Comparison of ENCODE assay signal across 1 cellular context in the genomic region with DNA sequence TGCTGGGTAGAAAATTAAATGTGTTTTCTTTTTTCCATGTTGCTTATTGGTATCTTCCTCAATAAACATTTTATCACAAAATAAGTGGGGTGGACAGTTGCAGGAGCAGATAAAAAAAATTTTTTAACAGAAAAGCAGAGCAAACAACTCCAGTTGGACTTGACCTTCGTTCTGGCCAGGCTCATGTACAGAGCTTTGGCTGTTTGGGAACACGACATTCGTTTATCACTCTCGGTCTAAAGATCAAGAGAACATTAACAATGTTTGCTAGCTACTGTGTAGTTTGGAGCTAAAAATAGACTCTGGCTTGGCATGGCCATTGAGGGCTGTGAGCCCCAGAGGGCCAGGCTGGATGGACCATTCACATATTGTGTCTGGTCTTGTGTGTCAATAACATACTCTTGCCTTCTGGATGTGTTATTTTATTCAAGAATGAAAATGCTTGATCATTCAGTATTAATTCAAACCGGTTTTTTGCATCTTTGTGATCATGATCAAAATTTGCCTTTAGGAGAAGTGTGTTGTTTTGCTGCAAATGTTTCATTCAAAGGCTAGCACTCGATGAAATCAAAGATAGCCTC.
TF ChIP-seq lines count a peak whose summit lies in the region.

No MANE protein-coding gene starts in this region.

TF ChIP-seq in HepG2, 621 proteins besides CTCF, POLR2A, EP300 and RAD21 (continued from another document and continues in another):
- TF ChIP-seq, protein P1, sequence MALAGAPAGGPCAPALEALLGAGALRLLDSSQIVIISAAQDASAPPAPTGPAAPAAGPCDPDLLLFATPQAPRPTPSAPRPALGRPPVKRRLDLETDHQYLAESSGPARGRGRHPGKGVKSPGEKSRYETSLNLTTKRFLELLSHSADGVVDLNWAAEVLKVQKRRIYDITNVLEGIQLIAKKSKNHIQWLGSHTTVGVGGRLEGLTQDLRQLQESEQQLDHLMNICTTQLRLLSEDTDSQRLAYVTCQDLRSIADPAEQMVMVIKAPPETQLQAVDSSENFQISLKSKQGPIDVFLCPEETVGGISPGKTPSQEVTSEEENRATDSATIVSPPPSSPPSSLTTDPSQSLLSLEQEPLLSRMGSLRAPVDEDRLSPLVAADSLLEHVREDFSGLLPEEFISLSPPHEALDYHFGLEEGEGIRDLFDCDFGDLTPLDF (CRISPR knock-in tag; IDR thresholded peaks at IDR 0.05) = 0 out of 2 replicates have a peak, but pooled peaks have one; percentile 45
- TF ChIP-seq, protein P2, sequence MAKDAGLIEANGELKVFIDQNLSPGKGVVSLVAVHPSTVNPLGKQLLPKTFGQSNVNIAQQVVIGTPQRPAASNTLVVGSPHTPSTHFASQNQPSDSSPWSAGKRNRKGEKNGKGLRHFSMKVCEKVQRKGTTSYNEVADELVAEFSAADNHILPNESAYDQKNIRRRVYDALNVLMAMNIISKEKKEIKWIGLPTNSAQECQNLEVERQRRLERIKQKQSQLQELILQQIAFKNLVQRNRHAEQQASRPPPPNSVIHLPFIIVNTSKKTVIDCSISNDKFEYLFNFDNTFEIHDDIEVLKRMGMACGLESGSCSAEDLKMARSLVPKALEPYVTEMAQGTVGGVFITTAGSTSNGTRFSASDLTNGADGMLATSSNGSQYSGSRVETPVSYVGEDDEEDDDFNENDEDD (CRISPR knock-in tag; IDR thresholded peaks at IDR 0.05; ENCODE audit: borderline replicate concordance) = no peak; the same call in 1 of the 2 replicates
- TF ChIP-seq GFI1 (CRISPR knock-in tag; IDR thresholded peaks at IDR 0.05; ENCODE audit: borderline replicate concordance) = peak; percentile 90
- TF ChIP-seq, protein P3, sequence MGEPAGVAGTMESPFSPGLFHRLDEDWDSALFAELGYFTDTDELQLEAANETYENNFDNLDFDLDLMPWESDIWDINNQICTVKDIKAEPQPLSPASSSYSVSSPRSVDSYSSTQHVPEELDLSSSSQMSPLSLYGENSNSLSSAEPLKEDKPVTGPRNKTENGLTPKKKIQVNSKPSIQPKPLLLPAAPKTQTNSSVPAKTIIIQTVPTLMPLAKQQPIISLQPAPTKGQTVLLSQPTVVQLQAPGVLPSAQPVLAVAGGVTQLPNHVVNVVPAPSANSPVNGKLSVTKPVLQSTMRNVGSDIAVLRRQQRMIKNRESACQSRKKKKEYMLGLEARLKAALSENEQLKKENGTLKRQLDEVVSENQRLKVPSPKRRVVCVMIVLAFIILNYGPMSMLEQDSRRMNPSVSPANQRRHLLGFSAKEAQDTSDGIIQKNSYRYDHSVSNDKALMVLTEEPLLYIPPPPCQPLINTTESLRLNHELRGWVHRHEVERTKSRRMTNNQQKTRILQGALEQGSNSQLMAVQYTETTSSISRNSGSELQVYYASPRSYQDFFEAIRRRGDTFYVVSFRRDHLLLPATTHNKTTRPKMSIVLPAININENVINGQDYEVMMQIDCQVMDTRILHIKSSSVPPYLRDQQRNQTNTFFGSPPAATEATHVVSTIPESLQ (CRISPR knock-in tag; conservative IDR thresholded peaks at IDR 0.05) = no peak
- TF ChIP-seq NFYC (CRISPR knock-in tag; IDR thresholded peaks at IDR 0.05) = 0 out of 2 replicates have a peak, but pooled peaks have one; percentile 31
- no peak for TF ChIP-seq GTF2F1 (IDR thresholded peaks at IDR 0.05; ENCODE audit: low read length)
- TF ChIP-seq TCF7 (IDR thresholded peaks at IDR 0.05; ENCODE audit: low read depth) = peak; percentile 77
- TF ChIP-seq, protein P4, sequence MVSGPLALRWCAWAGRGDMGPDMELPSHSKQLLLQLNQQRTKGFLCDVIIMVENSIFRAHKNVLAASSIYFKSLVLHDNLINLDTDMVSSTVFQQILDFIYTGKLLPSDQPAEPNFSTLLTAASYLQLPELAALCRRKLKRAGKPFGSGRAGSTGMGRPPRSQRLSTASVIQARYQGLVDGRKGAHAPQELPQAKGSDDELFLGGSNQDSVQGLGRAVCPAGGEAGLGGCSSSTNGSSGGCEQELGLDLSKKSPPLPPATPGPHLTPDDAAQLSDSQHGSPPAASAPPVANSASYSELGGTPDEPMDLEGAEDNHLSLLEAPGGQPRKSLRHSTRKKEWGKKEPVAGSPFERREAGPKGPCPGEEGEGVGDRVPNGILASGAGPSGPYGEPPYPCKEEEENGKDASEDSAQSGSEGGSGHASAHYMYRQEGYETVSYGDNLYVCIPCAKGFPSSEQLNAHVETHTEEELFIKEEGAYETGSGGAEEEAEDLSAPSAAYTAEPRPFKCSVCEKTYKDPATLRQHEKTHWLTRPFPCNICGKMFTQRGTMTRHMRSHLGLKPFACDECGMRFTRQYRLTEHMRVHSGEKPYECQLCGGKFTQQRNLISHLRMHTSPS (CRISPR knock-in tag; IDR thresholded peaks at IDR 0.05; ENCODE audit: low read depth) = 0 out of 2 replicates have a peak, but pooled peaks have one; percentile 55
- TF ChIP-seq ZNF138 (CRISPR knock-in tag; IDR thresholded peaks at IDR 0.05; ENCODE audit: low read depth) = no peak
- TF ChIP-seq KLF15 (CRISPR knock-in tag; IDR thresholded peaks at IDR 0.05; ENCODE audit: borderline replicate concordance) = no peak
- TF ChIP-seq CBX1 (IDR thresholded peaks at IDR 0.05; ENCODE audit: low read depth) = no peak
- TF ChIP-seq JUND (CRISPR knock-in tag; IDR thresholded peaks at IDR 0.05) = peak; percentile 13; the same call in 1 of the 2 replicates
- peak; percentile 96 for TF ChIP-seq ZFP1 (CRISPR knock-in tag; IDR thresholded peaks at IDR 0.05)
- no peak for TF ChIP-seq NKX3-1 (CRISPR knock-in tag; IDR thresholded peaks at IDR 0.05)
- TF ChIP-seq, protein P5, sequence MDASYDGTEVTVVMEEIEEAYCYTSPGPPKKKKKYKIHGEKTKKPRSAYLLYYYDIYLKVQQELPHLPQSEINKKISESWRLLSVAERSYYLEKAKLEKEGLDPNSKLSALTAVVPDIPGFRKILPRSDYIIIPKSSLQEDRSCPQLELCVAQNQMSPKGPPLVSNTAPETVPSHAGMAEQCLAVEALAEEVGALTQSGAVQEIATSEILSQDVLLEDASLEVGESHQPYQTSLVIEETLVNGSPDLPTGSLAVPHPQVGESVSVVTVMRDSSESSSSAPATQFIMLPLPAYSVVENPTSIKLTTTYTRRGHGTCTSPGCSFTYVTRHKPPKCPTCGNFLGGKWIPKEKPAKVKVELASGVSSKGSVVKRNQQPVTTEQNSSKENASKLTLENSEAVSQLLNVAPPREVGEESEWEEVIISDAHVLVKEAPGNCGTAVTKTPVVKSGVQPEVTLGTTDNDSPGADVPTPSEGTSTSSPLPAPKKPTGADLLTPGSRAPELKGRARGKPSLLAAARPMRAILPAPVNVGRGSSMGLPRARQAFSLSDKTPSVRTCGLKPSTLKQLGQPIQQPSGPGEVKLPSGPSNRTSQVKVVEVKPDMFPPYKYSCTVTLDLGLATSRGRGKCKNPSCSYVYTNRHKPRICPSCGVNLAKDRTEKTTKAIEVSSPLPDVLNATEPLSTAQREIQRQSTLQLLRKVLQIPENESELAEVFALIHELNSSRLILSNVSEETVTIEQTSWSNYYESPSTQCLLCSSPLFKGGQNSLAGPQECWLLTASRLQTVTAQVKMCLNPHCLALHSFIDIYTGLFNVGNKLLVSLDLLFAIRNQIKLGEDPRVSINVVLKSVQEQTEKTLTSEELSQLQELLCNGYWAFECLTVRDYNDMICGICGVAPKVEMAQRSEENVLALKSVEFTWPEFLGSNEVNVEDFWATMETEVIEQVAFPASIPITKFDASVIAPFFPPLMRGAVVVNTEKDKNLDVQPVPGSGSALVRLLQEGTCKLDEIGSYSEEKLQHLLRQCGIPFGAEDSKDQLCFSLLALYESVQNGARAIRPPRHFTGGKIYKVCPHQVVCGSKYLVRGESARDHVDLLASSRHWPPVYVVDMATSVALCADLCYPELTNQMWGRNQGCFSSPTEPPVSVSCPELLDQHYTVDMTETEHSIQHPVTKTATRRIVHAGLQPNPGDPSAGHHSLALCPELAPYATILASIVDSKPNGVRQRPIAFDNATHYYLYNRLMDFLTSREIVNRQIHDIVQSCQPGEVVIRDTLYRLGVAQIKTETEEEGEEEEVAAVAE (CRISPR knock-in tag; IDR thresholded peaks at IDR 0.05; ENCODE audit: borderline replicate concordance) = peak; percentile 78
- TF ChIP-seq AKAP8 (CRISPR knock-in tag; IDR thresholded peaks at IDR 0.05) = no peak
- no peak for TF ChIP-seq MED13 (CRISPR knock-in tag; IDR thresholded peaks at IDR 0.05)
- TF ChIP-seq FOXA3 (CRISPR knock-in tag; IDR thresholded peaks at IDR 0.05) = peak; percentile 97
- TF ChIP-seq ZNF207 (IDR thresholded peaks at IDR 0.05; ENCODE audit: borderline replicate concordance) = no peak
- TF ChIP-seq, protein P6, sequence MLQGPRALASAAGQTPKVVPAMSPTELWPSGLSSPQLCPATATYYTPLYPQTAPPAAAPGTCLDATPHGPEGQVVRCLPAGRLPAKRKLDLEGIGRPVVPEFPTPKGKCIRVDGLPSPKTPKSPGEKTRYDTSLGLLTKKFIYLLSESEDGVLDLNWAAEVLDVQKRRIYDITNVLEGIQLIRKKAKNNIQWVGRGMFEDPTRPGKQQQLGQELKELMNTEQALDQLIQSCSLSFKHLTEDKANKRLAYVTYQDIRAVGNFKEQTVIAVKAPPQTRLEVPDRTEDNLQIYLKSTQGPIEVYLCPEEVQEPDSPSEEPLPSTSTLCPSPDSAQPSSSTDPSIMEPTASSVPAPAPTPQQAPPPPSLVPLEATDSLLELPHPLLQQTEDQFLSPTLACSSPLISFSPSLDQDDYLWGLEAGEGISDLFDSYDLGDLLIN (CRISPR knock-in tag; IDR thresholded peaks at IDR 0.05; ENCODE audit: borderline replicate concordance) = 0 out of 2 replicates have a peak, but pooled peaks have one; percentile 29
- no peak for TF ChIP-seq ZNF841 (CRISPR knock-in tag; IDR thresholded peaks at IDR 0.05; ENCODE audit: borderline replicate concordance)
- TF ChIP-seq, protein P7, sequence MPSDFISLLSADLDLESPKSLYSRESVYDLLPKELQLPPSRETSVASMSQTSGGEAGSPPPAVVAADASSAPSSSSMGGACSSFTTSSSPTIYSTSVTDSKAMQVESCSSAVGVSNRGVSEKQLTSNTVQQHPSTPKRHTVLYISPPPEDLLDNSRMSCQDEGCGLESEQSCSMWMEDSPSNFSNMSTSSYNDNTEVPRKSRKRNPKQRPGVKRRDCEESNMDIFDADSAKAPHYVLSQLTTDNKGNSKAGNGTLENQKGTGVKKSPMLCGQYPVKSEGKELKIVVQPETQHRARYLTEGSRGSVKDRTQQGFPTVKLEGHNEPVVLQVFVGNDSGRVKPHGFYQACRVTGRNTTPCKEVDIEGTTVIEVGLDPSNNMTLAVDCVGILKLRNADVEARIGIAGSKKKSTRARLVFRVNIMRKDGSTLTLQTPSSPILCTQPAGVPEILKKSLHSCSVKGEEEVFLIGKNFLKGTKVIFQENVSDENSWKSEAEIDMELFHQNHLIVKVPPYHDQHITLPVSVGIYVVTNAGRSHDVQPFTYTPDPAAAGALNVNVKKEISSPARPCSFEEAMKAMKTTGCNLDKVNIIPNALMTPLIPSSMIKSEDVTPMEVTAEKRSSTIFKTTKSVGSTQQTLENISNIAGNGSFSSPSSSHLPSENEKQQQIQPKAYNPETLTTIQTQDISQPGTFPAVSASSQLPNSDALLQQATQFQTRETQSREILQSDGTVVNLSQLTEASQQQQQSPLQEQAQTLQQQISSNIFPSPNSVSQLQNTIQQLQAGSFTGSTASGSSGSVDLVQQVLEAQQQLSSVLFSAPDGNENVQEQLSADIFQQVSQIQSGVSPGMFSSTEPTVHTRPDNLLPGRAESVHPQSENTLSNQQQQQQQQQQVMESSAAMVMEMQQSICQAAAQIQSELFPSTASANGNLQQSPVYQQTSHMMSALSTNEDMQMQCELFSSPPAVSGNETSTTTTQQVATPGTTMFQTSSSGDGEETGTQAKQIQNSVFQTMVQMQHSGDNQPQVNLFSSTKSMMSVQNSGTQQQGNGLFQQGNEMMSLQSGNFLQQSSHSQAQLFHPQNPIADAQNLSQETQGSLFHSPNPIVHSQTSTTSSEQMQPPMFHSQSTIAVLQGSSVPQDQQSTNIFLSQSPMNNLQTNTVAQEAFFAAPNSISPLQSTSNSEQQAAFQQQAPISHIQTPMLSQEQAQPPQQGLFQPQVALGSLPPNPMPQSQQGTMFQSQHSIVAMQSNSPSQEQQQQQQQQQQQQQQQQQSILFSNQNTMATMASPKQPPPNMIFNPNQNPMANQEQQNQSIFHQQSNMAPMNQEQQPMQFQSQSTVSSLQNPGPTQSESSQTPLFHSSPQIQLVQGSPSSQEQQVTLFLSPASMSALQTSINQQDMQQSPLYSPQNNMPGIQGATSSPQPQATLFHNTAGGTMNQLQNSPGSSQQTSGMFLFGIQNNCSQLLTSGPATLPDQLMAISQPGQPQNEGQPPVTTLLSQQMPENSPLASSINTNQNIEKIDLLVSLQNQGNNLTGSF (CRISPR knock-in tag; IDR thresholded peaks at IDR 0.05) = no peak
- TF ChIP-seq ADNP (CRISPR knock-in tag; IDR thresholded peaks at IDR 0.05) = no peak
- TF ChIP-seq ZNF530 (CRISPR knock-in tag; IDR thresholded peaks at IDR 0.05; ENCODE audit: low read depth) = no peak
- TF ChIP-seq, protein P8, sequence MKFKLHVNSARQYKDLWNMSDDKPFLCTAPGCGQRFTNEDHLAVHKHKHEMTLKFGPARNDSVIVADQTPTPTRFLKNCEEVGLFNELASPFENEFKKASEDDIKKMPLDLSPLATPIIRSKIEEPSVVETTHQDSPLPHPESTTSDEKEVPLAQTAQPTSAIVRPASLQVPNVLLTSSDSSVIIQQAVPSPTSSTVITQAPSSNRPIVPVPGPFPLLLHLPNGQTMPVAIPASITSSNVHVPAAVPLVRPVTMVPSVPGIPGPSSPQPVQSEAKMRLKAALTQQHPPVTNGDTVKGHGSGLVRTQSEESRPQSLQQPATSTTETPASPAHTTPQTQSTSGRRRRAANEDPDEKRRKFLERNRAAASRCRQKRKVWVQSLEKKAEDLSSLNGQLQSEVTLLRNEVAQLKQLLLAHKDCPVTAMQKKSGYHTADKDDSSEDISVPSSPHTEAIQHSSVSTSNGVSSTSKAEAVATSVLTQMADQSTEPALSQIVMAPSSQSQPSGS (CRISPR knock-in tag; IDR thresholded peaks at IDR 0.05) = peak; percentile 87
- TF ChIP-seq, protein P9, sequence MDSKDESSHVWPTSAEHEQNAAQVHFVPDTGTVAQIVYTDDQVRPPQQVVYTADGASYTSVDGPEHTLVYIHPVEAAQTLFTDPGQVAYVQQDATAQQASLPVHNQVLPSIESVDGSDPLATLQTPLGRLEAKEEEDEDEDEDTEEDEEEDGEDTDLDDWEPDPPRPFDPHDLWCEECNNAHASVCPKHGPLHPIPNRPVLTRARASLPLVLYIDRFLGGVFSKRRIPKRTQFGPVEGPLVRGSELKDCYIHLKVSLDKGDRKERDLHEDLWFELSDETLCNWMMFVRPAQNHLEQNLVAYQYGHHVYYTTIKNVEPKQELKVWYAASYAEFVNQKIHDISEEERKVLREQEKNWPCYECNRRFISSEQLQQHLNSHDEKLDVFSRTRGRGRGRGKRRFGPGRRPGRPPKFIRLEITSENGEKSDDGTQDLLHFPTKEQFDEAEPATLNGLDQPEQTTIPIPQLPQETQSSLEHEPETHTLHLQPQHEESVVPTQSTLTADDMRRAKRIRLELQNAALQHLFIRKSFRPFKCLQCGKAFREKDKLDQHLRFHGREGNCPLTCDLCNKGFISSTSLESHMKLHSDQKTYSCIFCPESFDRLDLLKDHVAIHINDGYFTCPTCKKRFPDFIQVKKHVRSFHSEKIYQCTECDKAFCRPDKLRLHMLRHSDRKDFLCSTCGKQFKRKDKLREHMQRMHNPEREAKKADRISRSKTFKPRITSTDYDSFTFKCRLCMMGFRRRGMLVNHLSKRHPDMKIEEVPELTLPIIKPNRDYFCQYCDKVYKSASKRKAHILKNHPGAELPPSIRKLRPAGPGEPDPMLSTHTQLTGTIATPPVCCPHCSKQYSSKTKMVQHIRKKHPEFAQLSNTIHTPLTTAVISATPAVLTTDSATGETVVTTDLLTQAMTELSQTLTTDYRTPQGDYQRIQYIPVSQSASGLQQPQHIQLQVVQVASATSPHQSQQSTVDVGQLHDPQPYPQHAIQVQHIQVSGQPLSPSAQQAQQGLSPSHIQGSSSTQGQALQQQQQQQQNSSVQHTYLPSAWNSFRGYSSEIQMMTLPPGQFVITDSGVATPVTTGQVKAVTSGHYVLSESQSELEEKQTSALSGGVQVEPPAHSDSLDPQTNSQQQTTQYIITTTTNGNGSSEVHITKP (CRISPR knock-in tag; IDR thresholded peaks at IDR 0.05; ENCODE audit: low read depth) = peak; percentile 85
